ENCODE assay signal across 8 cellular contexts in genomic region chr15:100902436-100903190, GRCh38. TPM values are rescaled to one million over a fixed set of nuclear protein-coding genes. Genes with fewer than 3 reads are reported as not detected.
DNase-seq lines count a peak whose midpoint lies in the region; ATAC-seq and TF ChIP-seq lines count a peak whose summit lies in the region.

No MANE protein-coding gene starts in this region.

- in situ Hi-C loops in KBM-7 (cut with MboI; ENCODE audit: low pct_unique_long_range_greater_than_20kb, low sequenced_read_pairs) = no loop called here

- peaks cover 0 to 5% of the 10 kb centered on the region in 2 donors for H3K36me3 ChIP-seq in adrenal gland (replicated peaks in 1 of 2)
- no peaks in the 10 kb centered on the region for H3K36me3 ChIP-seq in neural progenitor cell

- no peak overlapping the region for H3K4me2 ChIP-seq in neural progenitor cell

- TF ChIP-seq CTCF in adrenal gland (IDR thresholded peaks at IDR 0.05) = no peak
- no peak for TF ChIP-seq CTCF in neural progenitor cell (IDR thresholded peaks at IDR 0.05)

- H3K9me3 Mint-ChIP-seq in neural progenitor cell = no peaks in the 10 kb centered on the region

- H3K27ac Mint-ChIP-seq in neural progenitor cell = no peak overlapping the region

- WGBS in adrenal gland, 4 donors = 31 to 40% (median 34%) methylated on average over 13 to 22 of the region's 22 CpGs

- no peaks in the 10 kb centered on the region for H3K79me2 ChIP-seq in neural progenitor cell (ENCODE audit: low read depth)

- TF ChIP-seq POLR2A in adrenal gland (IDR thresholded peaks at IDR 0.05) = no peak

- H3K4me1 Mint-ChIP-seq in neural progenitor cell = peaks cover 33% of the 10 kb centered on the region

- no peak for ATAC-seq in GM21381 (IDR thresholded peaks at IDR 0.05; ENCODE audit: unreplicated experiment)

- H3K9ac ChIP-seq in neural progenitor cell = no peak overlapping the region

- H3K4me3 ChIP-seq in adrenal gland (peak overlapping the region in 2 of 4 donors; percentile 5 to 47), neural progenitor cell (no peak overlapping the region)

- intact Hi-C loops in adrenal gland (cut with DNase I) = no loop called here

- no peaks in the 10 kb centered on the region for H4K20me1 ChIP-seq in neural progenitor cell (ENCODE audit: low read depth)

- H3F3A ChIP-seq in neural progenitor cell (ENCODE audit: low read depth) = no peaks in the 10 kb centered on the region

- no peaks in the 10 kb centered on the region for H3K27me3 ChIP-seq in adrenal gland
- no peaks in the 10 kb centered on the region for H3K27me3 ChIP-seq in neural progenitor cell

- H3K27ac ChIP-seq in adrenal gland = peak overlapping the region in 4 of 5 donors; percentile 1 to 92 (median 62)
- H3K27ac ChIP-seq in neural progenitor cell = no peak overlapping the region

- peak; percentile 72 for DNase-seq in KBM-7
- peak; percentile 66 to 91 (median 83) for DNase-seq in adrenal gland
- peak; percentile 7 for DNase-seq in inferior parietal cortex (ENCODE audit: extremely low spot score)
- peak; percentile 69 for DNase-seq in smooth muscle cell of the brain vasculature (ENCODE audit: low read depth, low spot score)
- no peak for DNase-seq in neural progenitor cell (ENCODE audit: low spot score)
- no peak for DNase-seq in epidermal melanocyte (ENCODE audit: insufficient read length, low spot score)
- no peak for DNase-seq in NCI-H2227 treated with DMSO at 0.1 percent for 48 hours (lab: John Stamatoyannopoulos, UW)

- H3K36me3 Mint-ChIP-seq in neural progenitor cell = no peaks in the 10 kb centered on the region

- H2AFZ ChIP-seq in neural progenitor cell (replicated peaks) = no peak overlapping the region

- H3K4me3 Mint-ChIP-seq in neural progenitor cell = no peak overlapping the region

- H3K27me3 Mint-ChIP-seq in neural progenitor cell (ENCODE audit: insufficient read depth, low read depth) = peaks cover 22% of the 10 kb centered on the region

- H3K9me3 ChIP-seq in adrenal gland (replicated peaks in 1 of 3) = no peaks in the 10 kb centered on the region
- no peaks in the 10 kb centered on the region for H3K9me3 ChIP-seq in neural progenitor cell (ENCODE audit: low read depth)

- H3K4me1 ChIP-seq in adrenal gland (replicated peaks in 1 of 2) (peaks cover 4 to 26% of the 10 kb centered on the region in 2 donors), neural progenitor cell (peaks cover 8% of the 10 kb centered on the region)

RNA-seq across cellular contexts. Expression of gene LRRK1, which starts 16.5 kb away (rescaled TPM):
- total RNA-seq in adrenal gland (10 to 100 TPM in 3 of 8 donors, 1 to 10 TPM in 5; 3.4 to 13.1 (median 9.3) TPM), neural progenitor cell (ENCODE audit: low replicate concordance) (0.43 TPM in 1 of 2 replicates, not detected in the other)
- polyA plus RNA-seq in adrenal gland = 1 to 10 TPM; 2.3 to 6.9 (median 3.2) TPM

RNA-seq across cellular contexts. Expression of gene ALDH1A3, which starts 23.0 kb away (rescaled TPM):
- total RNA-seq in adrenal gland = 100 to 1,000 TPM in 3 of 8 donors, 10 to 100 TPM in 5; 16.6 to 165 (median 56.2) TPM
- 10 to 100 TPM; 13.2 to 26.5 (median 15.8) TPM for polyA plus RNA-seq in adrenal gland
- 0.74 and 0.80 TPM in 2 replicates for total RNA-seq in neural progenitor cell (ENCODE audit: low replicate concordance)

Comparison
In these comparisons a context has a peak if more than half of its experiments do, and no peak if none do; other contexts are left out.
1. DNase-seq: peak in KBM-7 (single experiment), adrenal gland (7 of 7), inferior parietal cortex (single experiment) and smooth muscle cell of the brain vasculature (single experiment); none in neural progenitor cell (single experiment), epidermal melanocyte (single experiment) and NCI-H2227 treated with DMSO at 0.1 percent for 48 hours (single experiment).